ENCODE assay signal across 8 cellular contexts in genomic region chr18:60549338-60549960, GRCh38.
DNase-seq lines count a peak whose midpoint lies in the region; ATAC-seq and TF ChIP-seq lines count a peak whose summit lies in the region.

No MANE protein-coding gene starts in this region.

- H3K4me1 ChIP-seq in gastrocnemius medialis: no peaks in the 10 kb centered on the region

- no peaks in the 10 kb centered on the region for H3K27me3 ChIP-seq in gastrocnemius medialis

- POLR2A ChIA-PET in HEK293T (lab: Yijun Ruan, JAX): no interaction called here

- CTCF ChIA-PET in HEK293T (lab: Yijun Ruan, JAX): interaction anchor here (1.4 kb wide), 1 partner anchor 553 kb away, joined by 10 read pairs; no protein-coding TSS in a partner anchor

- H3K4me3 ChIP-seq in foreskin fibroblast (ENCODE audit: low read depth in 1 of 2, low read length in 2 of 2) (no peak overlapping the region), gastrocnemius medialis (no peak overlapping the region)

- TF ChIP-seq POLR2A in gastrocnemius medialis (IDR thresholded peaks at IDR 0.05): no peak

- in situ Hi-C loops in gastrocnemius medialis (cut with MboI; ENCODE audit: low sequenced_read_pairs in 4 of 4): loop anchor here in 1 of 4 donors (25.0 kb wide), 1 partner anchor 562 kb away; no protein-coding TSS in a partner anchor

- no peaks in the 10 kb centered on the region for H3K36me3 ChIP-seq in gastrocnemius medialis

- ATAC-seq in gastrocnemius medialis (no peak), GM18861 (IDR thresholded peaks at IDR 0.05; ENCODE audit: unreplicated experiment) (no peak), HG02840 (IDR thresholded peaks at IDR 0.05; ENCODE audit: low FRiP score, unreplicated experiment) (no peak)

- H3K27ac ChIP-seq in gastrocnemius medialis: no peak overlapping the region

- no peaks in the 10 kb centered on the region for H3K9me3 ChIP-seq in gastrocnemius medialis

- intact Hi-C loops in gastrocnemius medialis (cut with DNase I; ENCODE audit: low total_unique reads): no loop called here

- peak; percentile 63 for DNase-seq in EL
- DNase-seq in HEK293T (ENCODE audit: extremely low spot score): peak; percentile 4
- DNase-seq in NCI-H1694 treated with DMSO at 0.1 percent for 48 hours (lab: John Stamatoyannopoulos, UW): peak; percentile 77
- DNase-seq in SW 1271 (lab: John Stamatoyannopoulos, UW): peak; percentile 4 to 46
- DNase-seq in foreskin fibroblast: peak; percentile 34 to 80
- DNase-seq in gastrocnemius medialis: no peak

- TF ChIP-seq CTCF in foreskin fibroblast (IDR thresholded peaks at IDR 0.05; ENCODE audit: low read depth, low read length) (peak; percentile 82), gastrocnemius medialis (IDR thresholded peaks at IDR 0.05 in 4 of 5, conservative IDR thresholded peaks at IDR 0.05 in 1 of 5) (peak in 4 of 5 experiments; percentile 18 to 52 (median 41))

TF ChIP-seq in HEK293T, 16 proteins besides CTCF, POLR2A, EP300 and RAD21:
- TF ChIP-seq NFRKB (IDR thresholded peaks at IDR 0.05): no peak
- no peak for TF ChIP-seq SUZ12 (IDR thresholded peaks at IDR 0.05)
- no peak for TF ChIP-seq FOXA1 (IDR thresholded peaks at IDR 0.05)
- TF ChIP-seq TARDBP (IDR thresholded peaks at IDR 0.05): no peak
- TF ChIP-seq ZNF384 (IDR thresholded peaks at IDR 0.05): no peak
- TF ChIP-seq HDGF (IDR thresholded peaks at IDR 0.05; ENCODE audit: borderline replicate concordance): no peak
- TF ChIP-seq ARNT (IDR thresholded peaks at IDR 0.05): no peak
- no peak for TF ChIP-seq ELF4 (IDR thresholded peaks at IDR 0.05)
- TF ChIP-seq LEF1 (IDR thresholded peaks at IDR 0.05; ENCODE audit: borderline replicate concordance): no peak
- no peak for TF ChIP-seq L3MBTL2 (conservative IDR thresholded peaks at IDR 0.05)
- TF ChIP-seq SP1 (IDR thresholded peaks at IDR 0.05): no peak
- no peak for TF ChIP-seq BHLHE40 (IDR thresholded peaks at IDR 0.05; ENCODE audit: borderline replicate concordance)
- TF ChIP-seq PKNOX1 (IDR thresholded peaks at IDR 0.05): no peak
- no peak for TF ChIP-seq FOXK2 (IDR thresholded peaks at IDR 0.05)
- no peak for TF ChIP-seq FOXM1 (IDR thresholded peaks at IDR 0.05; ENCODE audit: borderline replicate concordance)
- no peak for TF ChIP-seq CTBP1 (IDR thresholded peaks at IDR 0.05; ENCODE audit: borderline replicate concordance)

Comparison
In these comparisons a context has a peak if more than half of its experiments do, and no peak if none do; other contexts are left out.
1. DNase-seq: peak in EL (single experiment), HEK293T (single experiment), NCI-H1694 treated with DMSO at 0.1 percent for 48 hours (single experiment), SW 1271 (2 of 2) and foreskin fibroblast (2 of 2); none in gastrocnemius medialis (0 of 2).